24 cellular contexts compared by ENCODE assay signal in the genomic region with DNA sequence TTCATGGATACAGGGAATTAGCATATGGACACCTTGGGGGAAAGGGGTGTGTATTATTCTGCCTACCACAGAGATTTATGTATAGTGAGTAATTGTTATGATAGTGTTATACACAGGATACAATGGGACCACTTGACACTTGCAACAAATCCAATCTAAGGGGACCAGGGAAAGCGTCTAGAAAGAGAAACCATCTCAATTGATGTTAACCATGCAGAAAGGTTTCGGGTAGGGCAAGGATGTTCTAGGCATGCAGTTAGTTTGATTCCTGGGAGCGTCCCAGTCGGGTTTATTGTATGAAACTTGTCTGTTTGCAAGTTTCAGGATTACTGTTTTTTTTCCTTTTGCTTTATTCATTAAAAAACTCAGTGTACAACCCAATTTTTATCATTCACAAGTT. TPM values are rescaled to one million over a fixed set of nuclear protein-coding genes. Genes with fewer than 3 reads are reported as not detected.
"Had no signal": no experiment of that assay in that cellular context is flagged by ENCODE, and none has a peak within 500 bp of the region (broad histone marks: within the 10 kb centered on the region; RNA-seq: fewer than 3 reads in every experiment).

No MANE protein-coding gene starts in this region.

- H3K27ac ChIP-seq: cardiac muscle cell, esophagus squamous epithelium, gastroesophageal sphincter, left ventricle myocardium inferior, tibial nerve had no signal

- H3K9me3 Mint-ChIP-seq: activated CD4-positive, alpha-beta T cell treated with anti-CD3 and anti-CD28 coated beads, Interleukin-2, amount 10 ng/mL, durations not matched to agents 24 days and 14 days; activated T-cell treated with anti-CD3 and anti-CD28 coated beads, Interleukin-2, amount 50 U/mL, for 24 hours; activated T-helper 2 cell treated with anti-CD3 and anti-CD28 coated beads, Interferon-gamma antibody, Interleukin-2, Interleukin-4, amounts not matched to agents 10 μg/mL and 5 μg/mL and 100 μg/mL, durations not matched to agents 14 hours and 24 hours and 36 hours; natural killer cell had no signal

- H3K27me3 Mint-ChIP-seq: activated CD4-positive, alpha-beta T cell treated with anti-CD3 and anti-CD28 coated beads, Interleukin-2, amount 10 ng/mL, durations not matched to agents 24 days and 14 days had no signal

- H3K4me3 Mint-ChIP-seq: endodermal cell, mesothelial cell of epicardium had no signal

- H3K4me1 ChIP-seq: body of pancreas, esophagus squamous epithelium, gastroesophageal sphincter, left ventricle myocardium inferior, tibial nerve had no signal

- DNase-seq: activated CD4-positive, CD25-positive, alpha-beta regulatory T cell; activated CD8-positive, alpha-beta memory T cell treated with anti-CD3 and anti-CD28 coated beads for 24 hours; activated CD8-positive, alpha-beta memory T cell treated with anti-CD3 and anti-CD28 coated beads, Interleukin-2, amount 50 U/mL, for 4 hours; activated T-cell treated with anti-CD3 and anti-CD28 coated beads, Interleukin-2, amount 50 U/mL, for 24 hours; body of pancreas; cortex of kidney; endodermal cell; esophagus squamous epithelium; head of caudate nucleus; left ventricle myocardium inferior; mammary epithelial cell; natural killer cell; retina; stimulated activated CD4-positive, alpha-beta T cell treated with anti-CD3 and anti-CD28 coated beads, Interleukin-4, amount 100 ng/mL, for 24 hours; substantia nigra; T1000 had no signal

- H3K27me3 ChIP-seq: body of pancreas, cardiac muscle cell, esophagus squamous epithelium, gastroesophageal sphincter, tibial nerve had no signal

- H3K27ac Mint-ChIP-seq: activated CD4-positive, alpha-beta T cell treated with anti-CD3 and anti-CD28 coated beads, Interleukin-2, amount 10 ng/mL, durations not matched to agents 24 days and 14 days; activated T-helper 2 cell treated with anti-CD3 and anti-CD28 coated beads, Interferon-gamma antibody, Interleukin-2, Interleukin-4, amounts not matched to agents 10 μg/mL and 5 μg/mL and 100 μg/mL, durations not matched to agents 14 hours and 24 hours and 36 hours; endodermal cell; mesothelial cell of epicardium; stimulated activated naive CD8-positive, alpha-beta T cell treated with anti-CD3 and anti-CD28 coated beads, Interleukin-15, Interleukin-2, amounts not matched to agents 100 ng/mL and 50 ng/mL, for 24 hours had no signal

- ATAC-seq: gastroesophageal sphincter had no signal

- H3K36me3 Mint-ChIP-seq: mesothelial cell of epicardium, natural killer cell had no signal

RNA-seq across cellular contexts. Expression of a gene that starts 34.2 kb away (rescaled TPM):
- total RNA-seq: activated CD4-positive, alpha-beta T cell treated with anti-CD3 and anti-CD28 coated beads, Interleukin-2, amount 10 ng/mL, durations not matched to agents 24 days and 14 days; activated T-helper 2 cell treated with anti-CD3 and anti-CD28 coated beads, Interferon-gamma antibody, Interleukin-2, Interleukin-4, amounts not matched to agents 10 μg/mL and 5 μg/mL and 100 μg/mL, durations not matched to agents 14 hours and 24 hours and 36 hours; endodermal cell; mesothelial cell of epicardium; osteoblast had no signal
- polyA plus RNA-seq: mammary epithelial cell had no signal
